ENCODE assay signal across 12 cellular contexts in the genomic region with DNA sequence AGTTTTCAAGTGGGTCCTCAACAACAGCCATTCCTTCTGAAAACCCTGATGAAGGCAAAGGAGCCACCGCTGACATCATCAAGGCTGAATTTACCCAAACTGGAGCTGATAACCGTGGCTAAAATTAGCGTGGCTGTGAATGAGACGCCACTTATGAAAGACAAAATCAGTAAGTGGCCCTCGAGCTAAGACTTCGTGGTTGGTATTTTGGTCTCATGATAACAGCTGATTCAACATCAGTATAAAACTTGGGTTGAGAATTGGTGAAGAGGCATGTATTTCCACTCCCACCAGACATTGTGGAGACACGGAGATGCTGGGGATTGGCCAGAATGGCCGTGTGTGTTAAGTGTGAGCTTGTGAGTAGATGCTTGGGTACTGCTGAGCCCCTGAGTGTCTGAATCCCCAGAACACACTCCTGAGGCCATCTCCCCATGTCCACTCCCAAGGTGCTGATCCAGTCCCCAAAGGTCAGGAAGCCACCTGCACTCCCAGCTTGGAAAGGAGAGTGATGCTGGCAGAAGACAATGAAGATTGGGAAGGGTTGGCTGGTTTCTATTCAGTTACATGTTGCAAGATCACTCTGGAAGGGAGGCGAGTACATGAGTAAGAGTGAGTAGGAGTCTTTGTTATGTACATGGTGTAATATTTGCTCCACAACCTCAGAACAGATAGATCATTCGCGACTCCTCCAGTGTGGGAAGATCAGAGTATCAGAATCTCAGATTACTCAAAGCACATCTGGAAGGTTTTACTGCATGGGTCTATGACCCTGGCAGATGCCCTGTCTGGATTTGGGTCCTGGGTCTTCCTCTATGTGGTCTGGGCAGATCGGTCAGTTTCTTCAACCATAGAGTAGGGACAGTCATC.
A peak's percentile ranks its signal among the peaks of the same experiment; 100 is the strongest.
DNase-seq lines count a peak whose midpoint lies in the region; ATAC-seq and TF ChIP-seq lines count a peak whose summit lies in the region.
"Had no signal": no experiment of that assay in that cellular context is flagged by ENCODE, and none has a peak within 500 bp of the region (broad histone marks: within the 10 kb centered on the region; RNA-seq: fewer than 3 reads in every experiment).

No MANE protein-coding gene starts in this region.

- ATAC-seq in foreskin keratinocyte (peak; percentile 82), HG03139 (IDR thresholded peaks at IDR 0.05; ENCODE audit: unreplicated experiment) (no peak), GM18907 (IDR thresholded peaks at IDR 0.05; ENCODE audit: unreplicated experiment) (no peak)

- no peak for TF ChIP-seq EP300 in tibial nerve (IDR thresholded peaks at IDR 0.05)

- H3K27ac ChIP-seq in SJCRH30 = no peak overlapping the region
- H3K27ac ChIP-seq in foreskin keratinocyte = peak overlapping the region; percentile 55
- H3K27ac ChIP-seq in tibial nerve = no peak overlapping the region

- 89 to 91% methylated on average over 12 of the region's 12 CpGs for WGBS in tibial nerve, 2 donors

- H3K4me1 ChIP-seq in SJCRH30 (peaks cover 3% of the 10 kb centered on the region; the same call in 1 of the 2 replicates), foreskin keratinocyte (no peaks in the 10 kb centered on the region), tibial nerve (peaks cover 0 to 3% (median 0%) of the 10 kb centered on the region in 4 donors)
- H3K4me1 ChIP-seq: stomach had no signal

- TF ChIP-seq POLR2A in tibial nerve (IDR thresholded peaks at IDR 0.05) = no peak

- no peaks in the 10 kb centered on the region for H3K9me3 ChIP-seq in SJCRH30 (replicated peaks)
- no peaks in the 10 kb centered on the region for H3K9me3 ChIP-seq in tibial nerve
- H3K9me3 ChIP-seq: stomach had no signal

- H3K27me3 ChIP-seq in SJCRH30 = no peaks in the 10 kb centered on the region
- H3K27me3 ChIP-seq in foreskin keratinocyte = no peaks in the 10 kb centered on the region
- H3K27me3 ChIP-seq in tibial nerve = no peaks in the 10 kb centered on the region
- H3K27me3 ChIP-seq: stomach had no signal

- H3K36me3 ChIP-seq in SJCRH30 (no peaks in the 10 kb centered on the region), tibial nerve (no peaks in the 10 kb centered on the region)
- H3K36me3 ChIP-seq: stomach had no signal

- DNase-seq in GM04504 (ENCODE audit: low read depth) = peak; percentile 76
- DNase-seq in SJCRH30 = peak; percentile 44 to 52
- peak; percentile 60 to 61 for DNase-seq in foreskin keratinocyte
- DNase-seq in renal cortical epithelial cell (ENCODE audit: low read depth) = peak; percentile 56
- no peak for DNase-seq in anterior cingulate cortex (lab: John Stamatoyannopoulos, UW)
- DNase-seq in tibial nerve (ENCODE audit: low spot score in 2 of 2) = no peak
- DNase-seq: activated CD4-positive, alpha-beta T cell treated with anti-CD3 and anti-CD28 coated beads for 48 hours; NCI-H1694 treated with DMSO at 0.1 percent for 48 hours; NK-92 treated with Interleukin-12 subunit alpha and Interleukin-12 subunit beta, amount 100 ng/mL, for 24 hours; stomach had no signal

- no peak overlapping the region for H3K4me3 ChIP-seq in SJCRH30
- H3K4me3 ChIP-seq in tibial nerve = no peak overlapping the region
- H3K4me3 ChIP-seq: stomach had no signal

- no peak for TF ChIP-seq CTCF in foreskin keratinocyte (conservative IDR thresholded peaks at IDR 0.05)
- no peak for TF ChIP-seq CTCF in tibial nerve (IDR thresholded peaks at IDR 0.05)

Comparison
In these comparisons a context has a peak if more than half of its experiments do, and no peak if none do; other contexts are left out.
1. DNase-seq: peak in GM04504 (single experiment), SJCRH30 (2 of 2), foreskin keratinocyte (2 of 2) and renal cortical epithelial cell (single experiment); none in anterior cingulate cortex (0 of 58) and tibial nerve (0 of 2).